ENCODE assay signal across 8 cellular contexts in genomic region chr13:110716235-110716505, GRCh38. TPM values are rescaled to one million over a fixed set of nuclear protein-coding genes. Genes with fewer than 3 reads are reported as not detected.
DNase-seq lines count a peak whose midpoint lies in the region; ATAC-seq and TF ChIP-seq lines count a peak whose summit lies in the region.

No MANE protein-coding gene starts in this region.

- WGBS in mesodermal cell (ENCODE audit: insufficient coverage in 2 of 2), 2 experiments, result 0 to 1% methylated on average over 9 to 13 of the region's 13 CpGs

- H3K27me3 ChIP-seq in NT2/D1 (ENCODE audit: insufficient read depth, insufficient read length), result no peaks in the 10 kb centered on the region

- H3K36me3 ChIP-seq in NT2/D1 (ENCODE audit: insufficient read depth, insufficient read length, low read length) (peaks cover 23% of the 10 kb centered on the region), mesodermal cell (ENCODE audit: control insufficient read depth, insufficient read depth, low read length) (peaks cover 29% of the 10 kb centered on the region)

- peak overlapping the region; percentile 95 for H3K4me3 ChIP-seq in GM12875 (ENCODE audit: low read depth, low read length)
- peak overlapping the region; percentile 87 for H3K4me3 ChIP-seq in NT2/D1 (ENCODE audit: insufficient read length, low read depth)
- H3K4me3 ChIP-seq in mesodermal cell (ENCODE audit: extremely low read depth, insufficient read depth, low read length, poor library complexity, severe bottlenecking), result peak overlapping the region; percentile 94

- no peaks in the 10 kb centered on the region for H3K4me1 ChIP-seq in NT2/D1 (ENCODE audit: insufficient read depth, insufficient read length)
- H3K4me1 ChIP-seq in mesodermal cell (ENCODE audit: control insufficient read depth, insufficient read depth, low read length, poor library complexity, severe bottlenecking), result no peaks in the 10 kb centered on the region

- peak overlapping the region; percentile 96 for H3K9ac ChIP-seq in NT2/D1 (ENCODE audit: insufficient read length, low read depth)

- peak overlapping the region; percentile 81 for H3K27ac ChIP-seq in mesodermal cell (ENCODE audit: low read depth, low read length, severe bottlenecking)

- no peak for TF ChIP-seq CTCF in GM12875 (IDR thresholded peaks at IDR 0.05; ENCODE audit: borderline replicate concordance, insufficient read depth, low read depth, low read length)

- ATAC-seq in HG03159 (IDR thresholded peaks at IDR 0.05; ENCODE audit: unreplicated experiment), result no peak

- DNase-seq in NT2/D1 (ENCODE audit: low read depth, low spot score) (no peak), dermis blood vessel endothelial cell (peak; percentile 43), GM03348 (ENCODE audit: low spot score) (no peak), NCI-H2171 treated with DMSO at 0.1 percent for 48 hours (lab: John Stamatoyannopoulos, UW) (no peak), HuH-7 (ENCODE audit: low spot score) (no peak)

- H3K9me3 ChIP-seq in NT2/D1 (ENCODE audit: insufficient read depth, low read length) (no peaks in the 10 kb centered on the region), mesodermal cell (ENCODE audit: control insufficient read depth, low read length) (no peaks in the 10 kb centered on the region)

RNA-seq across cellular contexts. Expression of gene ING1, which starts 2.7 kb away (rescaled TPM):
- total RNA-seq in dermis blood vessel endothelial cell, result 14.3 and 18.0 TPM in 2 replicates
- 24.1 TPM for polyA plus RNA-seq in mesodermal cell (2013, experiment 1 of 2)
- 22.8 TPM for polyA plus RNA-seq in mesodermal cell (2013, experiment 2 of 2)

RNA-seq across cellular contexts. Expression of gene CARS2, which starts 10.3 kb away (rescaled TPM):
- 47.6 and 64.1 TPM in 2 replicates for total RNA-seq in dermis blood vessel endothelial cell
- polyA plus RNA-seq in mesodermal cell (2013, experiment 1 of 2), result 22.4 TPM
- 24.4 TPM for polyA plus RNA-seq in mesodermal cell (2013, experiment 2 of 2)
